In the genomic region with DNA sequence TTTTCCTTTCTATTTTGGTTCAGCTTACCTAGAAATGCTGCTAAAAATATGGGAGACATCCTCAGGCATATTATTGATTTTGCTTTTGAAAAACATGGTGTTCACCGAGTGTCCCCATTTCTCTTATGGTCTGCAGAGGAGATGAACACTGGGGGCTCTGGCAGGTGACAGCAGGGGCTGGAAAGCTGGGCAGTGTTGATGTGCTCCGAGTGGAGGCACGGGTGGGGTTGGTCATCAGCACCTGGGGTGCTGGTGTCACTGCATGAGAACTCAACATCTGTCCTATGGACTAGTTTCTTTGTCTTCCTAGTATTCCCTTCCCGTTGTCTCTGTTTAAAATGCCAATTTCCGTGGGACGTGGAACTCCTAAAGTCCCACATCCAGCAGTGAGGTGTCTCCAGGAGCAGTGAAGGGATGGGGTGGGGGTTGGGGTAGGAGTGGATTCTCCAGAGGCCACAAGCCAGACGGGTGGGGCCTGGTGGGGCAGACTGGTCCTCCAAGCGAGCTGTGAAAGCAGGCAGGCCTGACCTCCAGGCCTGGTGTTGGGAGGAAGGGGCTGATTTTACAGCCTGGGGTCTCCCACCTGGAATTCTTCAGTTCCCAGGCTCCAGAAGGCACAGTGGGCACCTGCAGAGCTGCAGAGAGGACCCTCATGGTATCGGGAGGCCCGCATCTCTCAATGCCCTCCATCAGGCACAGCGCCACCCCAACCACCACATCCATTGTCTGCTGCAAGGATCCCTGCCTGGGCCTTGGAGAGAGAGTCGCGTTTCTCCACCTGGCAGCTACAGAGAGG, we compare ENCODE assay signal across 11 cellular contexts. TPM values are rescaled to one million over a fixed set of nuclear protein-coding genes. Genes with fewer than 3 reads are reported as not detected.
A peak's percentile ranks its signal among the peaks of the same experiment; 100 is the strongest.
DNase-seq lines count a peak whose midpoint lies in the region; ATAC-seq and TF ChIP-seq lines count a peak whose summit lies in the region.
"Had no signal": no experiment of that assay in that cellular context is flagged by ENCODE, and none has a peak within 500 bp of the region (broad histone marks: within the 10 kb centered on the region; RNA-seq: fewer than 3 reads in every experiment).

No MANE protein-coding gene starts in this region.

- H3K9me2 ChIP-seq in SK-N-SH, result no peaks in the 10 kb centered on the region

- POLR2A ChIA-PET in SK-N-SH (lab: Yijun Ruan, JAX), result interaction anchor here (1.2 kb wide), 1 partner anchor 34 kb away, joined by 11 read pairs; a partner anchor contains a TSS
- POLR2A ChIA-PET in activated B cell treated with CpG ODN at 0.5 μM for 24 hours (lab: Charles Lee), result interaction anchor here (0.7 to 13.4 kb wide), 8 partner anchors 15 to 63 kb away, joined by 3 to 421 read pairs (median 7); a partner anchor contains a TSS

- H3K9me3 ChIP-seq in SK-N-SH, result no peaks in the 10 kb centered on the region
- no peaks in the 10 kb centered on the region for H3K9me3 ChIP-seq in iPS-20b (ENCODE audit: insufficient read depth, low read depth, low read length)
- H3K9me3 ChIP-seq: MG63 had no signal

- no peak overlapping the region for H3K4me2 ChIP-seq in SK-N-SH

- TF ChIP-seq RAD21 in SK-N-SH (IDR thresholded peaks at IDR 0.05; ENCODE audit: low read length), result no peak

- H3K4me3 Mint-ChIP-seq in activated B cell treated with CpG ODN at 0.5 μM for 24 hours, result peak overlapping the region; percentile 91
- peak overlapping the region; percentile 87 for H3K4me3 Mint-ChIP-seq in stimulated activated effector memory CD8-positive, alpha-beta T cell treated with anti-CD3 and anti-CD28 coated beads, Interleukin-12 subunit alpha, Interleukin-12 subunit beta, amount 100 ng/mL, for 72 hours

- WGBS in SK-N-SH (ENCODE audit: low lambda C conversion rate), result 97% methylated on average over 13 of the region's 13 CpGs

- H3K36me3 ChIP-seq in SK-N-SH (replicated peaks in 1 of 2; ENCODE audit: control insufficient read depth in 1 of 2, insufficient read depth in 2 of 2, low read length in 1 of 2), result peaks cover 0 to 2% of the 10 kb centered on the region in 2 experiments
- peaks cover 10% of the 10 kb centered on the region; the same call in 1 of the 2 replicates for H3K36me3 ChIP-seq in iPS-20b (ENCODE audit: insufficient read depth, low read depth, low read length)
- H3K36me3 ChIP-seq: MG63 had no signal

- H3K4me3 ChIP-seq in SK-N-SH (ENCODE audit: low read depth in 2 of 2, low read length in 1 of 2) (no peak overlapping the region), iPS-20b (ENCODE audit: low read length) (no peak overlapping the region; the same call in 1 of the 2 replicates)

- H3K4me1 Mint-ChIP-seq in activated B cell treated with CpG ODN at 0.5 μM for 24 hours, result peaks cover 59% of the 10 kb centered on the region
- peaks cover 47% of the 10 kb centered on the region for H3K4me1 Mint-ChIP-seq in stimulated activated effector memory CD8-positive, alpha-beta T cell treated with anti-CD3 and anti-CD28 coated beads, Interleukin-12 subunit alpha, Interleukin-12 subunit beta, amount 100 ng/mL, for 72 hours

- ATAC-seq in SK-N-SH treated with all-trans-retinoic acid at 6 μM for 48 hours (no peak), activated B cell treated with CpG ODN at 0.5 μM for 24 hours (ENCODE audit: low read depth) (no peak)
- no peak for ATAC-seq in stimulated activated effector memory CD8-positive, alpha-beta T cell treated with anti-CD3 and anti-CD28 coated beads, Interleukin-12 subunit alpha, Interleukin-12 subunit beta, amount 100 ng/mL, for 72 hours

- H3K36me3 Mint-ChIP-seq in activated B cell treated with CpG ODN at 0.5 μM for 24 hours (ENCODE audit: low read depth), result peaks cover 18% of the 10 kb centered on the region
- H3K36me3 Mint-ChIP-seq in stimulated activated effector memory CD8-positive, alpha-beta T cell treated with anti-CD3 and anti-CD28 coated beads, Interleukin-12 subunit alpha, Interleukin-12 subunit beta, amount 100 ng/mL, for 72 hours, result no peaks in the 10 kb centered on the region

- TF ChIP-seq EP300 in SK-N-SH (IDR thresholded peaks at IDR 0.05; ENCODE audit: borderline replicate concordance in 1 of 2, low read depth in 1 of 2, low read length in 1 of 2), result no peak

- H3K27me3 ChIP-seq in SK-N-SH (ENCODE audit: insufficient read depth), result no peaks in the 10 kb centered on the region
- no peaks in the 10 kb centered on the region for H3K27me3 ChIP-seq in iPS-20b (ENCODE audit: insufficient read depth, low read length)
- H3K27me3 ChIP-seq: MG63 had no signal

- H3K27me3 Mint-ChIP-seq in activated B cell treated with CpG ODN at 0.5 μM for 24 hours, result no peaks in the 10 kb centered on the region

- DNase-seq in SK-N-SH (no peak), activated B cell treated with CpG ODN at 0.5 μM for 24 hours (peak; percentile 14), NCI-H82 treated with DMSO at 0.1 percent for 48 hours (lab: John Stamatoyannopoulos, UW; ENCODE audit: unreplicated experiment) (no peak), amygdala (lab: John Stamatoyannopoulos, UW) (no peak)
- no peak for DNase-seq in stimulated activated effector memory CD8-positive, alpha-beta T cell treated with anti-CD3 and anti-CD28 coated beads, Interleukin-12 subunit alpha, Interleukin-12 subunit beta, amount 100 ng/mL, for 72 hours (ENCODE audit: low spot score in 2 of 2)
- DNase-seq in stimulated activated CD4-positive, alpha-beta T cell treated with anti-CD3 and anti-CD28 coated beads, Interleukin-12 subunit alpha, Interleukin-12 subunit beta, amount 100 ng/mL, for 4 hours, result no peak
- DNase-seq: MG63; stimulated activated CD4-positive, alpha-beta T cell treated with anti-CD3 and anti-CD28 coated beads, Interleukin-4, amount 100 ng/mL, for 24 hours had no signal

- intact Hi-C loops in activated B cell treated with CpG ODN at 0.5 μM for 24 hours (cut with micrococcal nuclease), result loop anchor here (2.0 kb wide), 2 partner anchors 565 to 655 kb away; a partner anchor contains a TSS

- CTCF ChIA-PET in SK-N-SH (lab: Yijun Ruan, JAX) (interaction anchor here (0.6 to 2.3 kb wide), 13 partner anchors 10 to 1229 kb away, joined by 3 to 17 read pairs (median 4); a partner anchor contains a TSS), activated B cell treated with CpG ODN at 0.5 μM for 24 hours (lab: Charles Lee) (interaction anchor here (0.7 to 1.4 kb wide), 4 partner anchors 18 to 34 kb away, joined by 3 to 5 read pairs (median 3); no protein-coding TSS in a partner anchor)

- H2AFZ ChIP-seq in SK-N-SH (ENCODE audit: low read depth), result 0 out of 2 replicates have a peak overlapping the region, but pooled peaks have one; percentile 98

- peak overlapping the region; percentile 93 for H3K27ac Mint-ChIP-seq in activated B cell treated with CpG ODN at 0.5 μM for 24 hours
- peak overlapping the region; percentile 87 for H3K27ac Mint-ChIP-seq in stimulated activated effector memory CD8-positive, alpha-beta T cell treated with anti-CD3 and anti-CD28 coated beads, Interleukin-12 subunit alpha, Interleukin-12 subunit beta, amount 100 ng/mL, for 72 hours

- peaks cover 15 to 43% of the 10 kb centered on the region in 2 experiments for H3K4me1 ChIP-seq in SK-N-SH (ENCODE audit: control insufficient read depth in 1 of 2, insufficient read depth in 2 of 2, low read depth in 1 of 2, low read length in 1 of 2)
- peaks cover 67% of the 10 kb centered on the region for H3K4me1 ChIP-seq in iPS-20b (ENCODE audit: insufficient read depth, low read length)

- H3K27ac ChIP-seq in SK-N-SH (ENCODE audit: low read depth in 2 of 2, low read length in 1 of 2) (peak overlapping the region in 1 of 2 experiments; percentile 3; a peak in 1 of 4 replicates), iPS-20b (ENCODE audit: low read length) (peak overlapping the region; percentile 99)

- TF ChIP-seq CTCF in SK-N-SH (IDR thresholded peaks at IDR 0.05) (no peak), activated B cell treated with CpG ODN at 0.5 μM for 24 hours (IDR thresholded peaks at IDR 0.05) (no peak)

- H3K9me3 Mint-ChIP-seq in activated B cell treated with CpG ODN at 0.5 μM for 24 hours, result no peaks in the 10 kb centered on the region
- H3K9me3 Mint-ChIP-seq in stimulated activated effector memory CD8-positive, alpha-beta T cell treated with anti-CD3 and anti-CD28 coated beads, Interleukin-12 subunit alpha, Interleukin-12 subunit beta, amount 100 ng/mL, for 72 hours, result no peaks in the 10 kb centered on the region

- no peaks in the 10 kb centered on the region for H4K20me1 ChIP-seq in SK-N-SH (ENCODE audit: insufficient read depth)

- H3K79me2 ChIP-seq in SK-N-SH (ENCODE audit: insufficient read depth), result no peaks in the 10 kb centered on the region

- peaks cover 9% of the 10 kb centered on the region for H3F3A ChIP-seq in SK-N-SH (replicated peaks; ENCODE audit: insufficient read depth)

- H3K9ac ChIP-seq in SK-N-SH (no peak overlapping the region), iPS-20b (ENCODE audit: low read depth, low read length) (peak overlapping the region; percentile 92)

TF ChIP-seq in SK-N-SH, 30 proteins besides CTCF, POLR2A, EP300 and RAD21 (continues in another document):
- TF ChIP-seq GATA2 (CRISPR knock-in tag; IDR thresholded peaks at IDR 0.05) (no peak), RFX5 (IDR thresholded peaks at IDR 0.05; ENCODE audit: low read length) (no peak), NRF1 (IDR thresholded peaks at IDR 0.05; ENCODE audit: low read depth, low read length) (no peak)

TF ChIP-seq in SK-N-SH treated with all-trans-retinoic acid at 6 μM for 48 hours, 23 proteins besides CTCF, POLR2A, EP300 and RAD21 (continues in another document):
- no peak for TF ChIP-seq ESRRG (CRISPR knock-in tag; IDR thresholded peaks at IDR 0.05)

RNA-seq across cellular contexts. Expression of a gene that starts 24.4 kb away (rescaled TPM):
- polyA plus RNA-seq in SK-N-SH (2012; rRNA removed), result 4.6 and 5.0 TPM in 2 replicates
- 2.3 and 3.7 TPM in 2 replicates for polyA plus RNA-seq in SK-N-SH (2012; cell fraction: cytosol; rRNA removed)
- 6.9 and 9.8 TPM in 2 replicates for polyA plus RNA-seq in SK-N-SH (2012; cell fraction: nucleus; rRNA removed)
- 8.0 and 8.8 TPM in 2 replicates for total RNA-seq in activated B cell treated with CpG ODN at 0.5 μM for 24 hours

RNA-seq across cellular contexts. Expression of a gene that starts 35.0 kb away (rescaled TPM):
- 87.5 and 91.6 TPM in 2 replicates for polyA plus RNA-seq in SK-N-SH (2012; rRNA removed)
- 49.6 and 70.3 TPM in 2 replicates for polyA plus RNA-seq in SK-N-SH (2012; cell fraction: cytosol; rRNA removed)
- 254 and 314 TPM in 2 replicates for polyA plus RNA-seq in SK-N-SH (2012; cell fraction: nucleus; rRNA removed)
- total RNA-seq in activated B cell treated with CpG ODN at 0.5 μM for 24 hours, result 106 and 116 TPM in 2 replicates

RNA-seq across cellular contexts. Expression of a gene that starts 46.9 kb away (rescaled TPM):
- not detected in 2 replicates for polyA plus RNA-seq in SK-N-SH (2012; rRNA removed)
- polyA plus RNA-seq in SK-N-SH (2012; cell fraction: cytosol; rRNA removed), result not detected in 2 replicates
- polyA plus RNA-seq in SK-N-SH (2012; cell fraction: nucleus; rRNA removed), result 0.01 TPM in 1 of 2 replicates, not detected in the other
- total RNA-seq in activated B cell treated with CpG ODN at 0.5 μM for 24 hours, result 0.22 TPM in 1 of 2 replicates, not detected in the other
- total RNA-seq: SK-MEL-5 had no signal
